In the genomic region with DNA sequence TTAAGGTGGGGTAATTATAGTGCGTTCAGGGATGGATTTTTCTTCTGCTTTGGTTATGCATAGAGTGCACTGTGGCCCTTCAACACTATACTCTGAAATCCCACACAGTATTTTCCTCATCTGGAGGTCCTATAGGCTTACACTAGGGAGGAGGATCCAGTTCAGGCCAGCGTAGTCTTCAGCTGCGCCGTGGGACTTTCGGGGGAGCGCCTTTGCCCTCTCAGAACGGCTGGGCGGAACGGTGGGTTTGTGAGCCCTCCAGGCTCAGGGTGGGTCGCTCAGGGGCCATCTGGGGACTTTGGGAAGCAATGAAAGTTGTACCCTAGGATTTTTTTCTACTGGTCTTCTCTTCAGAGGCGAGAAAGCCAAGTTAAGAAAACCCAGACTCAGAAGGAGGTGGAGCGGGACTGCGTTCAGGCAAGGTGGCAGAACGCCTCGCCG, we compare ENCODE assay signal across 8 cellular contexts. TPM values are rescaled to one million over a fixed set of nuclear protein-coding genes. Genes with fewer than 3 reads are reported as not detected.
DNase-seq lines count a peak whose midpoint lies in the region; ATAC-seq and TF ChIP-seq lines count a peak whose summit lies in the region.

No MANE protein-coding gene starts in this region.

- peak; percentile 58 for ATAC-seq in HG02759 (IDR thresholded peaks at IDR 0.05; ENCODE audit: unreplicated experiment)
- ATAC-seq in activated naive CD8-positive, alpha-beta T cell treated with anti-CD3 and anti-CD28 coated beads, Interleukin-2, amount 50 U/mL, for 24 hours = peak; percentile 44

- POLR2A ChIA-PET in AG04450 (lab: Yijun Ruan, JAX) = interaction anchor here (0.6 kb wide), 1 partner anchor 22 kb away, joined by 3 read pairs; no protein-coding TSS in a partner anchor

- no peaks in the 10 kb centered on the region for H3K36me3 Mint-ChIP-seq in activated naive CD8-positive, alpha-beta T cell treated with anti-CD3 and anti-CD28 coated beads, Interleukin-2, amount 50 U/mL, for 24 hours (ENCODE audit: low read depth)

- H3K4me1 ChIP-seq in hepatocyte (ENCODE audit: insufficient read depth) = peaks cover 5% of the 10 kb centered on the region

- peaks cover 20% of the 10 kb centered on the region for H4K20me1 ChIP-seq in hepatocyte (ENCODE audit: insufficient read depth, poor library complexity, severe bottlenecking)

- H2AFZ ChIP-seq in hepatocyte = peak overlapping the region; percentile 62

- WGBS in hepatocyte (ENCODE audit: low lambda C conversion rate, missing lambda C conversion rate) = 1% methylated on average over 16 of the region's 16 CpGs

- TF ChIP-seq CTCF in AG04450 (IDR thresholded peaks at IDR 0.05; ENCODE audit: low read depth, low read length) (peak; percentile 53; the same call in 1 of the 2 replicates), GM12873 (IDR thresholded peaks at IDR 0.05; ENCODE audit: insufficient read depth, low read depth, low read length, missing control alignments) (peak; percentile 61), hepatocyte (IDR thresholded peaks at IDR 0.05; ENCODE audit: poor library complexity) (no peak)

- H3K27ac ChIP-seq in AG04450 (ENCODE audit: low read depth, low read length) (peak overlapping the region; percentile 99), hepatocyte (peak overlapping the region; percentile 97), skin epidermis (peak overlapping the region; percentile 26 to 99 (median 96))

- no peaks in the 10 kb centered on the region for H3K9me3 Mint-ChIP-seq in activated naive CD8-positive, alpha-beta T cell treated with anti-CD3 and anti-CD28 coated beads, Interleukin-2, amount 50 U/mL, for 24 hours

- H3K27ac Mint-ChIP-seq in activated naive CD8-positive, alpha-beta T cell treated with anti-CD3 and anti-CD28 coated beads, Interleukin-2, amount 50 U/mL, for 24 hours = peak overlapping the region; percentile 91

- CTCF ChIA-PET in AG04450 (lab: Charles Lee) = no interaction called here

- peak overlapping the region; percentile 95 for H3K4me3 Mint-ChIP-seq in activated naive CD8-positive, alpha-beta T cell treated with anti-CD3 and anti-CD28 coated beads, Interleukin-2, amount 50 U/mL, for 24 hours

- H3K4me3 ChIP-seq in AG04450 (ENCODE audit: low read depth, low read length) (peak overlapping the region; percentile 81), hepatocyte (peak overlapping the region; percentile 36), skin epidermis (peak overlapping the region; percentile 79 to 98 (median 94))

- no peaks in the 10 kb centered on the region for H3K36me3 ChIP-seq in hepatocyte (replicated peaks; ENCODE audit: insufficient read depth, low read depth)

- DNase-seq in AG04450 (ENCODE audit: low read depth, low spot score) = peak; percentile 24
- peak; percentile 12 for DNase-seq in NCI-H1694 (lab: John Stamatoyannopoulos, UW)
- DNase-seq in activated naive CD8-positive, alpha-beta T cell treated with anti-CD3 and anti-CD28 coated beads, Interleukin-2, amount 50 U/mL, for 24 hours = no peak
- DNase-seq in hepatocyte (ENCODE audit: low spot score) = peak; percentile 79
- no peak for DNase-seq in UCSD-AML1 (lab: John Stamatoyannopoulos, UW; ENCODE audit: unreplicated experiment)

- H3K4me1 Mint-ChIP-seq in activated naive CD8-positive, alpha-beta T cell treated with anti-CD3 and anti-CD28 coated beads, Interleukin-2, amount 50 U/mL, for 24 hours = peaks cover 33% of the 10 kb centered on the region

- H3K9me2 ChIP-seq in hepatocyte (replicated peaks; ENCODE audit: insufficient read depth) = no peaks in the 10 kb centered on the region

- H3K27me3 Mint-ChIP-seq in activated naive CD8-positive, alpha-beta T cell treated with anti-CD3 and anti-CD28 coated beads, Interleukin-2, amount 50 U/mL, for 24 hours = no peaks in the 10 kb centered on the region

- H3K27me3 ChIP-seq in AG04450 (ENCODE audit: control insufficient read depth, insufficient read depth, low read length) (no peaks in the 10 kb centered on the region), hepatocyte (no peaks in the 10 kb centered on the region)

- peaks cover 39% of the 10 kb centered on the region for H3K79me2 ChIP-seq in hepatocyte

- H3K4me2 ChIP-seq in hepatocyte = peak overlapping the region; percentile 73

- H3K9me3 ChIP-seq in AG04450 (ENCODE audit: control insufficient read depth, insufficient read depth, low read length) = no peaks in the 10 kb centered on the region; the same call in 1 of the 2 replicates
- H3K9me3 ChIP-seq in hepatocyte (ENCODE audit: low read depth) = no peaks in the 10 kb centered on the region

RNA-seq across cellular contexts. Expression of gene VPS26A, which starts 0.7 kb away (rescaled TPM):
- polyA plus RNA-seq in AG04450 (2011; rRNA removed) = 26.9 and 44.4 TPM in 2 replicates
- 5.1 and 11.8 TPM in 2 replicates for polyA minus RNA-seq in AG04450 (2011; rRNA and poly(A)+ RNA removed)
- total RNA-seq in hepatocyte = 51.7 and 57.6 TPM in 2 replicates
- 58.7 and 71.2 TPM in 2 replicates for polyA plus RNA-seq in hepatocyte

RNA-seq across cellular contexts. Expression of gene SRGN, which starts 35.4 kb away (rescaled TPM):
- 137 and 154 TPM in 2 replicates for polyA plus RNA-seq in AG04450 (2011; rRNA removed)
- polyA minus RNA-seq in AG04450 (2011; rRNA and poly(A)+ RNA removed) = 74.2 and 75.0 TPM in 2 replicates
- total RNA-seq in hepatocyte = 0.68 and 2.5 TPM in 2 replicates
- 0.36 TPM in 1 of 2 replicates, not detected in the other for polyA plus RNA-seq in hepatocyte

RNA-seq across cellular contexts. Expression of gene SUPV3L1, which starts 56.7 kb away (rescaled TPM):
- polyA plus RNA-seq in AG04450 (2011; rRNA removed) = 28.0 and 31.8 TPM in 2 replicates
- 28.1 and 45.3 TPM in 2 replicates for polyA minus RNA-seq in AG04450 (2011; rRNA and poly(A)+ RNA removed)
- 25.2 and 27.6 TPM in 2 replicates for total RNA-seq in hepatocyte
- 25.9 and 27.9 TPM in 2 replicates for polyA plus RNA-seq in hepatocyte

Comparison
In these comparisons a context has a peak if more than half of its experiments do, and no peak if none do; other contexts are left out.
1. DNase-seq: peak in AG04450 (single experiment), NCI-H1694 (single experiment) and hepatocyte (single experiment); none in activated naive CD8-positive, alpha-beta T cell treated with anti-CD3 and anti-CD28 coated beads, Interleukin-2, amount 50 U/mL, for 24 hours (single experiment) and UCSD-AML1 (single experiment).
2. H3K4me3 ChIP-seq: peak in every context shown above with its lines; median percentile 94 in skin epidermis; 81 in AG04450; 36 in hepatocyte.
3. RNA of gene SRGN, which starts 35.4 kb away (polyA plus RNA-seq): 137 to 154 TPM in AG04450; 0.36 TPM in hepatocyte; every median in the first group is over 100 times any median in the second.
4. Peak in every context shown above with its lines, with median percentiles within 50 percentile points of each other: H3K27ac ChIP-seq.